In the genomic region with DNA sequence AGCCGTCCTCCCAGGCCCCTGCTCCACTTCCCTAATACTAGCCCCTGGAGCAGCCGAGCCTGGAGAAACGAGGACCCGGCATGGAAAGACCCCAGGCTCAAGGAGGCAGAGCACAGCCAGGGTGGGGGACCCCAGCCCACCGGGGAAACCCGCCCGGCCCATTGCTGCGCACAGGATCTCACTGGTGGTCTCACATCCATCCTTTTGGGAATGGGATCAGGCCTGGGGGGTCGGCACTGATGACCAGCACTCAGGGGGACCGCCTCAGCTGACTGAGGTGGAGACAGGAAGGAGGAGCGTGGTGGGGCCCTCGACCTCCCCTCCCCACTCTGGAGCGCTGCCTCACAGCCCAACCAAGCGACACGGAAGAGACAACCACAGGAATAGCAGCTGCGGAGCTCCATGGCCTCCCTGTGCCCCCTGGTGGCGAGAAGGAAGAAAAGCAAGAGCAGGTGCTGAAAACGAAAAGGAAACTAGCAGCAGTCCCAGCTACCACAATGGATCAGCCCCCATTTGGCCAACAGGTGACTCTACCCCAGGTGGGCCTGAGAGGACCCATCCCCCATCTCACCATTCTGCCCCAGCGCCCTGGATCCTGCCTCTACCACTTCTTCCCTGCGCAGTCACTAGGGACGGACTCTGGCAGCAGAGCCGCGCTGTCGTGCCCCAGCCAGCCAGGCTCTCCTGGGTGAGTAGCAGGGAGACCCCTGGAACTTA, we compare ENCODE assay signal across 8 cellular contexts. TPM values are rescaled to one million over a fixed set of nuclear protein-coding genes. Genes with fewer than 3 reads are reported as not detected.
DNase-seq lines count a peak whose midpoint lies in the region; ATAC-seq, FAIRE-seq and TF ChIP-seq lines count a peak whose summit lies in the region.
"Not testable (repeated sequence)": the region's sequence is repeated elsewhere in the genome, so short reads cannot be mapped to it uniquely, and the experiment has no call there.

No MANE protein-coding gene starts in this region.

- not testable (repeated sequence) for TF ChIP-seq EP300 in HepG2 (IDR thresholded peaks at IDR 0.05; ENCODE audit: low read depth in 2 of 2, low read length in 2 of 2); HepG2 (CRISPR knock-in tag; IDR thresholded peaks at IDR 0.05; ENCODE audit: borderline replicate concordance)

- 24% methylated on average over 14 of the region's 24 CpGs for WGBS in HepG2 (ENCODE audit: low lambda C conversion rate)

- not testable (repeated sequence) for BruUV-seq in HepG2 (replicated peaks; lab: Mats Ljungman, UMichigan)

- not testable (repeated sequence) for TF ChIP-seq POLR2A in HepG2 (IDR thresholded peaks at IDR 0.05; ENCODE audit: insufficient read depth in 1 of 2, low read depth in 2 of 2, low read length in 2 of 2)

- TF ChIP-seq RAD21 in HepG2 (CRISPR knock-in tag; IDR thresholded peaks at IDR 0.05), result not testable (repeated sequence)

- intact Hi-C loops in HepG2 (cut with micrococcal nuclease; ENCODE audit: unreplicated experiment), result loop anchor here (1.0 kb wide), 1 partner anchor 249 kb away; no protein-coding TSS in a partner anchor

- not testable (repeated sequence) for H2AFZ ChIP-seq in HepG2 (ENCODE audit: low read length)

- not testable (repeated sequence) for H3K9ac ChIP-seq in HepG2 (ENCODE audit: insufficient read depth, low read depth, low read length)

- not testable (repeated sequence) for H3K27ac ChIP-seq in C4-2B; HepG2 (ENCODE audit: extremely low read length, insufficient read depth, low read length)

- POLR2A ChIA-PET in HepG2 (lab: Yijun Ruan, JAX), result not testable (repeated sequence)

- in situ Hi-C loops in HepG2 (cut with HindIII; ENCODE audit: extremely low pct_ligation_motif_present, low pct_unique_long_range_greater_than_20kb), result loop anchor here (5.0 kb wide), 1 partner anchor 247 kb away; no protein-coding TSS in a partner anchor

- H3K27me3 ChIP-seq in HepG2 (ENCODE audit: control insufficient read depth in 1 of 2, insufficient read depth in 2 of 2, low read length in 2 of 2), result peaks cover 11 to 66% of the 10 kb centered on the region in 2 experiments

- TF ChIP-seq CTCF in C4-2B (conservative IDR thresholded peaks at IDR 0.05), result peak; percentile 85
- peak; percentile 67 for TF ChIP-seq CTCF in HepG2 (CRISPR knock-in tag; IDR thresholded peaks at IDR 0.05)

- H3K4me3 ChIP-seq in HepG2 (replicated peaks in 1 of 3; ENCODE audit: insufficient read depth in 1 of 3, low read depth in 2 of 3, low read length in 3 of 3), result peak overlapping the region in 2 of 3 experiments; percentile 35 to 47; a peak in 2 of 6 replicates

- not testable (repeated sequence) for H3K4me1 ChIP-seq in HepG2 (ENCODE audit: insufficient read depth, low read length)

- FAIRE-seq in HepG2 (lab: Jason Lieb, UNC), result peak; percentile 99

- H3K79me2 ChIP-seq in HepG2 (ENCODE audit: insufficient read depth, low read length), result not testable (repeated sequence)

- ATAC-seq in GM19397 (IDR thresholded peaks at IDR 0.05; ENCODE audit: unreplicated experiment) (peak; percentile 70), HG03457 (IDR thresholded peaks at IDR 0.05; ENCODE audit: unreplicated experiment) (peak; percentile 84), HepG2 (peak; percentile 81)

- not testable (repeated sequence) for H3K36me3 ChIP-seq in HepG2 (replicated peaks in 1 of 2; ENCODE audit: control insufficient read depth in 1 of 2, insufficient read depth in 2 of 2, low read length in 2 of 2)

- not testable (repeated sequence) for H3K9me3 ChIP-seq in HepG2 (ENCODE audit: low read length)

- DNase-seq in NCI-H69 (lab: John Stamatoyannopoulos, UW) (peak; percentile 30), dermis blood vessel endothelial cell (peak; percentile 70), HepG2 (ENCODE audit: low spot score) (peak; percentile 22)
- DNase-seq in activated CD4-positive, alpha-beta T cell treated with anti-CD3 and anti-CD28 coated beads, Interleukin-2, amount 50 U/mL, for 24 hours (ENCODE audit: low read depth in 1 of 2, low spot score in 1 of 2), result peak; percentile 31 to 66
- DNase-seq in stimulated activated CD4-positive, alpha-beta T cell treated with anti-CD3 and anti-CD28 coated beads, Interleukin-4, amount 100 ng/mL, for 4 hours, result peak; percentile 60 to 69

- peak overlapping the region; percentile 58 for H3K4me2 ChIP-seq in HepG2 (ENCODE audit: low read depth, low read length)

- not testable (repeated sequence) for H4K20me1 ChIP-seq in HepG2 (ENCODE audit: insufficient read depth, low read length)

- CTCF ChIA-PET in HepG2 (lab: Yijun Ruan, JAX; ENCODE audit: low intra/inter-chr PET ratio, low total read pairs), result interaction anchor here (0.8 to 2.5 kb wide), 2 partner anchors 245 to 248 kb away, joined by 3 to 21 read pairs; no protein-coding TSS in a partner anchor

TF ChIP-seq in HepG2, 621 proteins besides CTCF, POLR2A, EP300 and RAD21 (continues in another document):
- TF ChIP-seq GABPB1 (CRISPR knock-in tag; IDR thresholded peaks at IDR 0.05), result 0 out of 2 replicates have a peak, but pooled peaks have one; percentile 31
- peak; percentile 27 for TF ChIP-seq TEAD3 (CRISPR knock-in tag; optimal IDR thresholded peaks at IDR 0.05; ENCODE audit: borderline replicate concordance)
- TF ChIP-seq ZSCAN22 (CRISPR knock-in tag; IDR thresholded peaks at IDR 0.05), result 0 out of 2 replicates have a peak, but pooled peaks have one; percentile 30
- TF ChIP-seq EZH2 (conservative IDR thresholded peaks at IDR 0.05; ENCODE audit: low read depth, low read length), result peak; percentile 63; the same call in 1 of the 2 replicates

RNA-seq across cellular contexts. Expression of a gene that starts 31.9 kb away (rescaled TPM):
- total RNA-seq in dermis blood vessel endothelial cell, result 45.8 and 65.6 TPM in 2 replicates
- total RNA-seq in HepG2 (2016; rRNA removed; fragmentation: Illumina TruSeq; extraction: Trizol), result 1.9 TPM in 2 replicates
- 0.51 and 0.71 TPM in 2 replicates for total RNA-seq in HepG2 (2016; cell fraction: cytosol; rRNA removed; fragmentation: Illumina TruSeq; extraction: Trizol; ENCODE audit: low read depth)
- 1.1 and 1.7 TPM in 2 replicates for total RNA-seq in HepG2 (2016; cell fraction: insoluble cytoplasmic fraction; rRNA removed; fragmentation: Illumina TruSeq; extraction: Trizol)
- total RNA-seq in HepG2 (2016; cell fraction: membrane; rRNA removed; fragmentation: Illumina TruSeq; extraction: Trizol), result 1.9 and 2.2 TPM in 2 replicates
- total RNA-seq in HepG2 (2016; cell fraction: nucleus; rRNA removed; fragmentation: Illumina TruSeq; extraction: Trizol), result 3.7 and 4.7 TPM in 2 replicates
- polyA plus RNA-seq in HepG2 (2011; rRNA removed), result 118 and 127 TPM in 2 replicates
- 72.1 and 78.8 TPM in 2 replicates for polyA plus RNA-seq in HepG2 (2011; cell fraction: cytosol; rRNA removed)
- 302 and 373 TPM in 2 replicates for polyA plus RNA-seq in HepG2 (2011; cell fraction: nucleus; rRNA removed)
- 63.6 and 87.8 TPM in 2 replicates for polyA plus RNA-seq in HepG2 (2012)
- polyA plus RNA-seq in HepG2 (2016; cell fraction: cytosol; fragmentation: Illumina TruSeq; extraction: Trizol; ENCODE audit: low read depth), result 0.35 and 0.62 TPM in 2 replicates
- polyA plus RNA-seq in HepG2 (2016; cell fraction: insoluble cytoplasmic fraction; fragmentation: Illumina TruSeq; extraction: Trizol; ENCODE audit: low read depth), result 1.3 and 1.7 TPM in 2 replicates
- 0.73 and 0.90 TPM in 2 replicates for polyA plus RNA-seq in HepG2 (2016; cell fraction: membrane; fragmentation: Illumina TruSeq; extraction: Trizol; ENCODE audit: low read depth)
- polyA plus RNA-seq in HepG2 (2016; cell fraction: nucleus; fragmentation: Illumina TruSeq; extraction: Trizol; ENCODE audit: insufficient read depth, low read depth), result 1.9 and 2.0 TPM in 2 replicates
- 3.6 and 445 TPM in 2 replicates for polyA minus RNA-seq in HepG2 (2011; rRNA and poly(A)+ RNA removed; ENCODE audit: low replicate concordance)
- polyA minus RNA-seq in HepG2 (2011; cell fraction: cytosol; rRNA and poly(A)+ RNA removed), result 116 and 155 TPM in 2 replicates
- polyA minus RNA-seq in HepG2 (2011; cell fraction: nucleus; rRNA and poly(A)+ RNA removed), result 504 and 544 TPM in 2 replicates

RNA-seq across cellular contexts. Expression of a gene that starts 34.4 kb away (rescaled TPM):
- not detected in 2 replicates for total RNA-seq in dermis blood vessel endothelial cell
- not detected in 2 replicates for total RNA-seq in HepG2 (2016; rRNA removed; fragmentation: Illumina TruSeq; extraction: Trizol)
- total RNA-seq in HepG2 (2016; cell fraction: cytosol; rRNA removed; fragmentation: Illumina TruSeq; extraction: Trizol; ENCODE audit: low read depth), result not detected in 2 replicates
- not detected in 2 replicates for total RNA-seq in HepG2 (2016; cell fraction: insoluble cytoplasmic fraction; rRNA removed; fragmentation: Illumina TruSeq; extraction: Trizol)
- not detected in 2 replicates for total RNA-seq in HepG2 (2016; cell fraction: membrane; rRNA removed; fragmentation: Illumina TruSeq; extraction: Trizol)
- not detected in 2 replicates for total RNA-seq in HepG2 (2016; cell fraction: nucleus; rRNA removed; fragmentation: Illumina TruSeq; extraction: Trizol)
- polyA plus RNA-seq in HepG2 (2011; rRNA removed), result not detected in 2 replicates
- polyA plus RNA-seq in HepG2 (2011; cell fraction: cytosol; rRNA removed), result not detected in 2 replicates
- 0.05 and 0.19 TPM in 2 replicates for polyA plus RNA-seq in HepG2 (2011; cell fraction: nucleus; rRNA removed)
- not detected in 2 replicates for polyA plus RNA-seq in HepG2 (2012)
- polyA plus RNA-seq in HepG2 (2016; cell fraction: cytosol; fragmentation: Illumina TruSeq; extraction: Trizol; ENCODE audit: low read depth), result not detected in 2 replicates
- polyA plus RNA-seq in HepG2 (2016; cell fraction: insoluble cytoplasmic fraction; fragmentation: Illumina TruSeq; extraction: Trizol; ENCODE audit: low read depth), result not detected in 2 replicates
- polyA plus RNA-seq in HepG2 (2016; cell fraction: membrane; fragmentation: Illumina TruSeq; extraction: Trizol; ENCODE audit: low read depth), result not detected in 2 replicates
- polyA plus RNA-seq in HepG2 (2016; cell fraction: nucleus; fragmentation: Illumina TruSeq; extraction: Trizol; ENCODE audit: insufficient read depth, low read depth), result not detected in 2 replicates
- 0.33 TPM in 1 of 2 replicates, not detected in the other for polyA minus RNA-seq in HepG2 (2011; rRNA and poly(A)+ RNA removed; ENCODE audit: low replicate concordance)
- not detected in 2 replicates for polyA minus RNA-seq in HepG2 (2011; cell fraction: cytosol; rRNA and poly(A)+ RNA removed)
- polyA minus RNA-seq in HepG2 (2011; cell fraction: nucleus; rRNA and poly(A)+ RNA removed), result not detected in 2 replicates
